Comparison of ENCODE assay signal across 27 cellular contexts in genomic region chr11:65708451-65708850, GRCh38.
"Had no signal": no experiment of that assay in that cellular context is flagged by ENCODE, and none has a peak within 500 bp of the region (broad histone marks: within the 10 kb centered on the region; RNA-seq: fewer than 3 reads in every experiment).

No MANE protein-coding gene starts in this region.

- H3K4me3 ChIP-seq: heart left ventricle, left lung, lower lobe of right lung, neural progenitor cell, right atrium auricular region, right lobe of liver, smooth muscle cell, stomach, testis, thyroid gland, transverse colon, upper lobe of right lung had no signal

- H3K36me3 Mint-ChIP-seq: immature natural killer cell had no signal

- H3K27ac Mint-ChIP-seq: immature natural killer cell; naive thymus-derived CD8-positive, alpha-beta T cell; nephron; neural progenitor cell; progenitor cell of endocrine pancreas; stimulated activated naive B cell treated with anti-CD40 and anti-IgM and Interleukin-4, amounts not matched to agents 10 μg/mL and 1 μg/mL and 100 μg/mL, for 72 hours had no signal

- H3K79me2 ChIP-seq: parathyroid adenoma had no signal

- H3K4me3 Mint-ChIP-seq: immature natural killer cell; nephron; stimulated activated naive B cell treated with anti-CD40 and anti-IgM and Interleukin-4, amounts not matched to agents 10 μg/mL and 1 μg/mL and 100 μg/mL, for 72 hours had no signal

- H3K9me3 Mint-ChIP-seq: immature natural killer cell; naive thymus-derived CD8-positive, alpha-beta T cell; nephron; stimulated activated naive B cell treated with anti-CD40 and anti-IgM and Interleukin-4, amounts not matched to agents 10 μg/mL and 1 μg/mL and 100 μg/mL, for 72 hours had no signal

- ATAC-seq: heart left ventricle; left colon; left lung; lower lobe of right lung; naive thymus-derived CD8-positive, alpha-beta T cell; right lobe of liver; stimulated activated naive B cell treated with anti-CD40 and anti-IgM and Interleukin-4, amounts not matched to agents 10 μg/mL and 1 μg/mL and 100 μg/mL, for 72 hours; stimulated activated naive CD8-positive, alpha-beta T cell treated with anti-CD3 and anti-CD28 coated beads, Interleukin-15, Interleukin-2, amounts not matched to agents 100 U/mL and 50 U/mL, for 24 hours; upper lobe of right lung had no signal

- H3K27ac ChIP-seq: heart left ventricle, left lung, lower lobe of right lung, neural progenitor cell, neutrophil, parathyroid adenoma, right atrium auricular region, right lobe of liver, stomach, testis, thyroid gland, transverse colon, upper lobe of right lung had no signal

- DNase-seq: heart left ventricle; hypothalamus; immature natural killer cell; kidney; left lung; lower lobe of right lung; mammary epithelial cell; naive thymus-derived CD8-positive, alpha-beta T cell; occipital lobe; right lobe of liver; stimulated activated CD4-positive, alpha-beta T cell treated with anti-CD3 and anti-CD28 coated beads, Interleukin-1b, Interleukin-23, amount 100 ng/mL, for 48 hours; stimulated activated CD4-positive, alpha-beta T cell treated with anti-CD3 and anti-CD28 coated beads, Interleukin-2, amount 100 ng/mL, for 48 hours; stimulated activated naive B cell treated with anti-CD40 and anti-IgM and Interleukin-4, amounts not matched to agents 10 μg/mL and 1 μg/mL and 100 μg/mL, for 72 hours; stimulated activated naive CD8-positive, alpha-beta T cell treated with anti-CD3 and anti-CD28 coated beads, Interleukin-15, Interleukin-2, amounts not matched to agents 100 U/mL and 50 U/mL, for 24 hours; stomach; testis; thyroid gland; transverse colon; upper lobe of right lung had no signal

- H3K27me3 ChIP-seq: heart left ventricle, neutrophil, right atrium auricular region, right lobe of liver, stomach, testis, thyroid gland, transverse colon, upper lobe of right lung had no signal

- H3K9ac ChIP-seq: neural progenitor cell, parathyroid adenoma had no signal

- H3K4me2 ChIP-seq: neural progenitor cell, smooth muscle cell had no signal

- H3K27me3 Mint-ChIP-seq: naive thymus-derived CD8-positive, alpha-beta T cell; stimulated activated naive B cell treated with anti-CD40 and anti-IgM and Interleukin-4, amounts not matched to agents 10 μg/mL and 1 μg/mL and 100 μg/mL, for 72 hours had no signal
